ENCODE assay signal across 20 cellular contexts in genomic region chr14:54177009-54177408, GRCh38.
"Had no signal": no experiment of that assay in that cellular context is flagged by ENCODE, and none has a peak within 500 bp of the region (broad histone marks: within the 10 kb centered on the region; RNA-seq: fewer than 3 reads in every experiment).

No MANE protein-coding gene starts in this region.

- DNase-seq: KBM-7, MG63, NCI-H1092, NCI-H1417 treated with DMSO at 0.1 percent for 48 hours, NCI-H146, NCI-H187, NCI-H2029, NCI-H2081 treated with DMSO at 0.1 percent for 48 hours, NCI-H2171 treated with DMSO at 0.1 percent for 48 hours, NCI-H345, NCI-H446 treated with DMSO at 0.1 percent for 48 hours, NCI-H510A treated with DMSO at 0.1 percent for 48 hours, NCI-H526 treated with DMSO at 0.1 percent for 48 hours, NCI-H82, Right ventricle myocardium superior, RPMI8226, SIG-M5, SK-N-SH, SW 1271 had no signal

- H3K36me3 ChIP-seq: MG63 had no signal

- H3K9ac ChIP-seq: SK-N-SH had no signal

- H3K4me3 ChIP-seq: MG63 had no signal

- H3K27me3 ChIP-seq: MG63 had no signal

- H3K4me2 ChIP-seq: SK-N-SH had no signal

- FAIRE-seq: RCC 7860 had no signal

- H3K9me3 ChIP-seq: MG63, SK-N-SH had no signal
